Comparison of ENCODE assay signal across 34 cellular contexts in genomic region chr16:69270831-69271230, GRCh38.
"Had no signal": no experiment of that assay in that cellular context is flagged by ENCODE, and none has a peak within 500 bp of the region (broad histone marks: within the 10 kb centered on the region; RNA-seq: fewer than 3 reads in every experiment).

No MANE protein-coding gene starts in this region.

- H3K27me3 Mint-ChIP-seq: activated CD4-positive, alpha-beta memory T cell treated with anti-CD3 and anti-CD28 coated beads for 36 hours; activated CD4-positive, alpha-beta T cell treated with anti-CD3 and anti-CD28 coated beads, Interleukin-2, amount 10 ng/mL, durations not matched to agents 24 days and 14 days; activated naive CD4-positive, alpha-beta T cell treated with anti-CD3 and anti-CD28 coated beads, Interleukin-2, amount 50 U/mL, for 24 hours; effector memory CD8-positive, alpha-beta T cell; natural killer cell treated with Interleukin-12 subunit alpha and Interleukin-12 subunit beta and Interleukin-15 and Interleukin-18, amount 100 ng/mL, for 72 hours; stimulated activated memory B cell treated with anti-CD40 and anti-IgM and Interleukin-4, amounts not matched to agents 10 μg/mL and 1 μg/mL and 100 μg/mL, for 72 hours; stimulated activated naive CD8-positive, alpha-beta T cell treated with anti-CD3 and anti-CD28 coated beads, Interleukin-15, amount 100 ng/mL, for 72 hours had no signal

- H3K4me3 Mint-ChIP-seq: activated CD4-positive, alpha-beta memory T cell treated with anti-CD3 and anti-CD28 coated beads for 36 hours; activated CD4-positive, alpha-beta T cell treated with anti-CD3 and anti-CD28 coated beads, Interleukin-2, amount 10 ng/mL, durations not matched to agents 24 days and 14 days; activated naive CD4-positive, alpha-beta T cell treated with anti-CD3 and anti-CD28 coated beads, Interleukin-2, amount 50 U/mL, for 24 hours; activated T-cell treated with anti-CD3 and anti-CD28 coated beads, Interleukin-2, amount 50 U/mL, for 4 hours; effector memory CD8-positive, alpha-beta T cell; natural killer cell treated with Interleukin-12 subunit alpha and Interleukin-12 subunit beta and Interleukin-15 and Interleukin-18, amount 100 ng/mL, for 72 hours; stimulated activated memory B cell treated with anti-CD40 and anti-IgM and Interleukin-4, amounts not matched to agents 10 μg/mL and 1 μg/mL and 100 μg/mL, for 72 hours; stimulated activated naive CD8-positive, alpha-beta T cell treated with anti-CD3 and anti-CD28 coated beads, Interleukin-15, amount 100 ng/mL, for 72 hours; T-helper 1 cell treated with Interleukin-12 subunit alpha and Interleukin-12 subunit beta and Interleukin-4 antibody, amounts not matched to agents 30 μg/mL and 1 μg/mL, for 36 hours had no signal

- H3K9me3 Mint-ChIP-seq: activated CD4-positive, alpha-beta memory T cell treated with anti-CD3 and anti-CD28 coated beads for 36 hours; activated CD4-positive, alpha-beta T cell treated with anti-CD3 and anti-CD28 coated beads, Interleukin-2, amount 10 ng/mL, durations not matched to agents 24 days and 14 days; activated naive CD4-positive, alpha-beta T cell treated with anti-CD3 and anti-CD28 coated beads, Interleukin-2, amount 50 U/mL, for 24 hours; activated T-cell treated with anti-CD3 and anti-CD28 coated beads, Interleukin-2, amount 50 U/mL, for 4 hours; activated T-helper 2 cell treated with anti-CD3 and anti-CD28 coated beads, Interferon-gamma antibody, Interleukin-2, Interleukin-4, amounts not matched to agents 10 μg/mL and 5 μg/mL and 100 μg/mL, durations not matched to agents 14 hours and 24 hours and 36 hours; effector memory CD8-positive, alpha-beta T cell; natural killer cell treated with Interleukin-12 subunit alpha and Interleukin-12 subunit beta and Interleukin-15 and Interleukin-18, amount 100 ng/mL, for 72 hours; stimulated activated memory B cell treated with anti-CD40 and anti-IgM and Interleukin-4, amounts not matched to agents 10 μg/mL and 1 μg/mL and 100 μg/mL, for 72 hours; stimulated activated naive CD8-positive, alpha-beta T cell treated with anti-CD3 and anti-CD28 coated beads, Interleukin-15, amount 100 ng/mL, for 72 hours; T-helper 1 cell treated with Interleukin-12 subunit alpha and Interleukin-12 subunit beta and Interleukin-4 antibody, amounts not matched to agents 30 μg/mL and 1 μg/mL, for 36 hours had no signal

- H3K9me3 ChIP-seq: gastroesophageal sphincter, left ventricle myocardium inferior, mucosa of descending colon, pancreas, prostate gland, thyroid gland, upper lobe of right lung had no signal

- H3K27ac ChIP-seq: cardiac muscle cell, gastroesophageal sphincter, hepatocyte, left ventricle myocardium inferior, pancreas, prostate gland, thyroid gland, upper lobe of right lung, WERI-Rb-1 had no signal

- ATAC-seq: activated CD4-positive, CD25-positive, alpha-beta regulatory T cell treated with anti-CD3 and anti-CD28 coated beads, Interleukin-2, amount 50 U/mL, for 24 hours; activated T-cell treated with anti-CD3 and anti-CD28 coated beads, Interleukin-2, amount 50 U/mL, for 4 hours; effector memory CD8-positive, alpha-beta T cell; gastroesophageal sphincter; mucosa of descending colon; natural killer cell treated with Interleukin-12 subunit alpha and Interleukin-12 subunit beta and Interleukin-15 and Interleukin-18, amount 100 ng/mL, for 72 hours; pancreas; stimulated activated memory B cell treated with anti-CD40 and anti-IgM and Interleukin-4, amounts not matched to agents 10 μg/mL and 1 μg/mL and 100 μg/mL, for 72 hours; stimulated activated naive CD8-positive, alpha-beta T cell treated with anti-CD3 and anti-CD28 coated beads, Interleukin-15, amount 100 ng/mL, for 72 hours; upper lobe of right lung had no signal

- H3K4me3 ChIP-seq: cardiac muscle cell, gastroesophageal sphincter, hepatocyte, left ventricle myocardium inferior, lung, mucosa of descending colon, pancreas, prostate gland, smooth muscle cell, thyroid gland, upper lobe of right lung had no signal

- H3K79me2 ChIP-seq: hepatocyte had no signal

- H3K36me3 ChIP-seq: left ventricle myocardium inferior, pancreas, prostate gland had no signal

- H3K4me2 ChIP-seq: hepatocyte, smooth muscle cell had no signal

- H3K4me1 Mint-ChIP-seq: activated naive CD4-positive, alpha-beta T cell treated with anti-CD3 and anti-CD28 coated beads, Interleukin-2, amount 50 U/mL, for 24 hours; stimulated activated memory B cell treated with anti-CD40 and anti-IgM and Interleukin-4, amounts not matched to agents 10 μg/mL and 1 μg/mL and 100 μg/mL, for 72 hours; stimulated activated naive CD8-positive, alpha-beta T cell treated with anti-CD3 and anti-CD28 coated beads, Interleukin-15, amount 100 ng/mL, for 72 hours had no signal

- H3K4me1 ChIP-seq: pancreas, prostate gland had no signal

- H3K27me3 ChIP-seq: cardiac muscle cell, gastroesophageal sphincter, hepatocyte, pancreas, thyroid gland, upper lobe of right lung had no signal

- DNase-seq: activated CD4-positive, alpha-beta memory T cell treated with anti-CD3 and anti-CD28 coated beads for 36 hours; activated CD4-positive, alpha-beta T cell treated with anti-CD3 and anti-CD28 coated beads, Interleukin-2, amount 10 ng/mL, durations not matched to agents 24 days and 14 days; activated CD8-positive, alpha-beta memory T cell treated with anti-CD3 and anti-CD28 coated beads, Interleukin-2, amount 50 U/mL, for 48 hours; activated T-cell treated with anti-CD3 and anti-CD28 coated beads, Interleukin-2, amount 50 U/mL, for 4 hours; anterior cingulate cortex; cortex of kidney; effector memory CD8-positive, alpha-beta T cell; erythroblast; islet precursor cell; left ventricle myocardium inferior; mucosa of descending colon; pancreas; retina; stimulated activated CD4-positive, alpha-beta T cell treated with anti-CD3 and anti-CD28 coated beads, Interleukin-1b, Interleukin-23, amount 100 ng/mL, for 48 hours; stimulated activated CD4-positive, alpha-beta T cell treated with anti-CD3 and anti-CD28 coated beads, Interleukin-4, amount 100 ng/mL, for 4 hours; stimulated activated CD8-positive, alpha-beta memory T cell treated with anti-CD3 and anti-CD28 coated beads, Interleukin-4, amount 100 ng/mL, for 48 hours; stimulated activated naive CD8-positive, alpha-beta T cell treated with anti-CD3 and anti-CD28 coated beads, Interleukin-15, amount 100 ng/mL, for 72 hours; SW 1271; T-helper 9 cell; thyroid gland; upper lobe of right lung; WERI-Rb-1 had no signal

- H3K36me3 Mint-ChIP-seq: activated naive CD4-positive, alpha-beta T cell treated with anti-CD3 and anti-CD28 coated beads, Interleukin-2, amount 50 U/mL, for 24 hours; natural killer cell treated with Interleukin-12 subunit alpha and Interleukin-12 subunit beta and Interleukin-15 and Interleukin-18, amount 100 ng/mL, for 72 hours had no signal

- H2AFZ ChIP-seq: hepatocyte had no signal

- H3K27ac Mint-ChIP-seq: activated CD4-positive, alpha-beta memory T cell treated with anti-CD3 and anti-CD28 coated beads for 36 hours; activated CD4-positive, alpha-beta T cell treated with anti-CD3 and anti-CD28 coated beads, Interleukin-2, amount 10 ng/mL, durations not matched to agents 24 days and 14 days; activated naive CD4-positive, alpha-beta T cell treated with anti-CD3 and anti-CD28 coated beads, Interleukin-2, amount 50 U/mL, for 24 hours; activated T-helper 2 cell treated with anti-CD3 and anti-CD28 coated beads, Interferon-gamma antibody, Interleukin-2, Interleukin-4, amounts not matched to agents 10 μg/mL and 5 μg/mL and 100 μg/mL, durations not matched to agents 14 hours and 24 hours and 36 hours; natural killer cell treated with Interleukin-12 subunit alpha and Interleukin-12 subunit beta and Interleukin-15 and Interleukin-18, amount 100 ng/mL, for 72 hours; stimulated activated memory B cell treated with anti-CD40 and anti-IgM and Interleukin-4, amounts not matched to agents 10 μg/mL and 1 μg/mL and 100 μg/mL, for 72 hours; stimulated activated naive CD8-positive, alpha-beta T cell treated with anti-CD3 and anti-CD28 coated beads, Interleukin-15, amount 100 ng/mL, for 72 hours; T-helper 1 cell treated with Interleukin-12 subunit alpha and Interleukin-12 subunit beta and Interleukin-4 antibody, amounts not matched to agents 30 μg/mL and 1 μg/mL, for 36 hours had no signal
